23 cellular contexts compared by ENCODE assay signal in the genomic region with DNA sequence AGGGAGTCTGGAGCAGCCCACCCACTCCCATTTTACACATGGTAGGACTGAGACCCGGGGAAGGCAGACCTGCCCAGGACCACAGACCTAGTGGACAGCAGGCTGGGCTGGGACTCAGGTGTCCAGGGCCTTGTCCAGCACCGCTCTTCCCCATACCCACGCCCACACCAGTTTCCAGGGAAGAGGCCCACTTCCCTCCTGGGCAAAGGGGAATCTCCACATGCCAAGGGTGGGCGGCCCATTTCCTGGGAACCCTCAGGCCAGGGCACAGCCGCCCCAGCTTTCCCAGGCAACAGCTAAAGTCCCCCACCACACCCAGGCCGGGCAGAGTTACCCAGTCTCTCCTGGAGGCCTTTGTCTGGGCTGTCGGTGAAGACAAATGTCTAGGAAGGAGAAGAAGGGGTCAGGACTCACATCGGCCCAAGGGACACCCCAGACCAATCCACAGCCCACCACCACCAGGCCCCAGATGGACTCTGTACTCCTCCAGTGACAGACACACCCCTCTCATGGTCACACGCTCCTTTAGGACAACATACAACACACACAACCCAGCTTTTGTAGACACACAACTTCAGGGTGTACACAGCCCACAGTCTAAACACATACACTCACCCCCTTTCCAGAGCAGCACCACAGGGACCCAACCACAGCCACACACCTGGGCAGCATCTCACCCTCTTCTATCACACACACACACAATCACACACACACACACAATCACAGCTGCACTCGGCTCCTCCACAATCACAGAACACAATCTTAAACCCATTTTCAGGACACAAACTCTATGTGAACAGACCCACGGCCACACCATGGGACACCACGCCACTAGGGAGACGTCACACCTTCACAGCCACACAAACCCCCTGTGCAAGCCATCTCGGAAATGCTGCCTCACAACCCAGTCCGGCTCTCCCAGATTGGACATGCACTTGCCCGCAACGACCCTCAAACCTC. TPM values are rescaled to one million over a fixed set of nuclear protein-coding genes. Genes with fewer than 3 reads are reported as not detected.
DNase-seq lines count a peak whose midpoint lies in the region; ATAC-seq, FAIRE-seq and TF ChIP-seq lines count a peak whose summit lies in the region.
"Had no signal": no experiment of that assay in that cellular context is flagged by ENCODE, and none has a peak within 500 bp of the region (broad histone marks: within the 10 kb centered on the region; RNA-seq: fewer than 3 reads in every experiment).

No MANE protein-coding gene starts in this region.

- CTCF ChIA-PET in T-cell (lab: Charles Lee): no interaction called here

- no peak for TF ChIP-seq POLR2A in spleen (IDR thresholded peaks at IDR 0.05)

- 82 to 90% (median 88%) methylated on average over 15 to 17 of the region's 17 CpGs for WGBS in spleen, 5 donors

- no peak overlapping the region for H3K4me3 Mint-ChIP-seq in activated T-cell treated with anti-CD3 and anti-CD28 coated beads, Interleukin-2, amount 50 U/mL, for 72 hours
- H3K4me3 Mint-ChIP-seq in activated T-cell treated with anti-CD3 and anti-CD28 coated beads, Interleukin-2, amount 50 U/mL, for 4 hours: no peak overlapping the region
- H3K4me3 Mint-ChIP-seq in T-cell: peak overlapping the region in 1 of 3 donors; percentile 6
- H3K4me3 Mint-ChIP-seq: CD14-positive monocyte had no signal

- peaks cover 8 to 50% (median 36%) of the 10 kb centered on the region in 6 donors for H3K4me1 ChIP-seq in spleen
- H3K4me1 ChIP-seq: breast epithelium had no signal

- ATAC-seq in activated T-cell treated with anti-CD3 and anti-CD28 coated beads, Interleukin-2, amount 50 U/mL, for 72 hours (replicated peaks in 1 of 2): no peak
- ATAC-seq in activated T-cell treated with anti-CD3 and anti-CD28 coated beads, Interleukin-2, amount 50 U/mL, for 4 hours: no peak
- ATAC-seq in T-cell (replicated peaks in 1 of 4): no peak
- ATAC-seq: gastrocnemius medialis, left cardiac atrium had no signal

- peak overlapping the region; percentile 20 for H3K27ac Mint-ChIP-seq in activated T-cell treated with anti-CD3 and anti-CD28 coated beads, Interleukin-2, amount 50 U/mL, for 72 hours
- H3K27ac Mint-ChIP-seq in T-cell: peak overlapping the region; percentile 37 to 98

- H3K36me3 ChIP-seq in bronchial epithelial cell (ENCODE audit: control insufficient read depth, insufficient read depth, low read length) (no peaks in the 10 kb centered on the region), spleen (peaks cover 0 to 72% (median 47%) of the 10 kb centered on the region in 6 donors)
- H3K36me3 ChIP-seq: breast epithelium, gastrocnemius medialis had no signal

- H3K4me3 ChIP-seq in bronchial epithelial cell (ENCODE audit: low read depth, low read length) (no peak overlapping the region), spleen (no peak overlapping the region)
- H3K4me3 ChIP-seq: breast epithelium, gastrocnemius medialis, upper lobe of left lung had no signal

- TF ChIP-seq CTCF in bronchial epithelial cell (IDR thresholded peaks at IDR 0.05; ENCODE audit: insufficient read depth, low read length, severe bottlenecking): no peak
- no peak for TF ChIP-seq CTCF in spleen (IDR thresholded peaks at IDR 0.05 in 8 of 11, conservative IDR thresholded peaks at IDR 0.05 in 3 of 11)

- no peak overlapping the region for H3K27ac ChIP-seq in spleen
- H3K27ac ChIP-seq: breast epithelium, gastrocnemius medialis, upper lobe of left lung had no signal

- DNase-seq in activated T-cell treated with anti-CD3 and anti-CD28 coated beads, Interleukin-2, amount 50 U/mL, for 72 hours: no peak
- DNase-seq in activated T-cell treated with anti-CD3 and anti-CD28 coated beads, Interleukin-2, amount 50 U/mL, for 4 hours: no peak
- DNase-seq in T-cell: no peak
- DNase-seq in bronchial epithelial cell (ENCODE audit: low read depth): no peak
- peak; percentile 63 for DNase-seq in spleen
- DNase-seq in EL: no peak
- no peak for DNase-seq in HPDE6-E6E7 (ENCODE audit: extremely low spot score)
- DNase-seq in NCI-H2029 treated with DMSO at 0.1 percent for 48 hours (lab: John Stamatoyannopoulos, UW): no peak
- DNase-seq: DND-41; gastrocnemius medialis; GOT3; left cardiac atrium; midbrain; NCI-H1694; RPMI8226; stimulated activated CD4-positive, alpha-beta T cell treated with anti-CD3 and anti-CD28 coated beads, Interleukin-15, amount 100 ng/mL, for 24 hours; stimulated activated naive CD4-positive, alpha-beta T cell treated with Interleukin-2 at 50 U/mL for 16 hours; SW 1271; upper lobe of left lung had no signal

- peak; percentile 47 for FAIRE-seq in bronchial epithelial cell (lab: Jason Lieb, UNC)
- FAIRE-seq: GM18507 had no signal

- intact Hi-C loops in spleen (cut with DNase I; ENCODE audit: low total_unique reads): no loop called here

- H3K36me3 Mint-ChIP-seq in activated T-cell treated with anti-CD3 and anti-CD28 coated beads, Interleukin-2, amount 50 U/mL, for 72 hours (ENCODE audit: insufficient read depth in 2 of 2): peaks cover 8 to 12% of the 10 kb centered on the region in 2 donors
- peaks cover 14% of the 10 kb centered on the region for H3K36me3 Mint-ChIP-seq in activated T-cell treated with anti-CD3 and anti-CD28 coated beads, Interleukin-2, amount 50 U/mL, for 4 hours (ENCODE audit: insufficient read depth)
- H3K36me3 Mint-ChIP-seq in T-cell: peaks cover 39% of the 10 kb centered on the region

- H3K4me1 Mint-ChIP-seq in activated T-cell treated with anti-CD3 and anti-CD28 coated beads, Interleukin-2, amount 50 U/mL, for 72 hours (ENCODE audit: low read depth): peaks cover 30% of the 10 kb centered on the region
- H3K4me1 Mint-ChIP-seq in activated T-cell treated with anti-CD3 and anti-CD28 coated beads, Interleukin-2, amount 50 U/mL, for 4 hours (ENCODE audit: low read depth): peaks cover 30% of the 10 kb centered on the region
- peaks cover 35 to 46% (median 37%) of the 10 kb centered on the region in 3 donors for H3K4me1 Mint-ChIP-seq in T-cell

- POLR2A ChIA-PET in T-cell (lab: Charles Lee): no interaction called here

- H3K27me3 ChIP-seq in bronchial epithelial cell (ENCODE audit: control insufficient read depth, insufficient read depth, low read length) (no peaks in the 10 kb centered on the region), spleen (replicated peaks in 1 of 7) (no peaks in the 10 kb centered on the region)
- H3K27me3 ChIP-seq: breast epithelium, upper lobe of left lung had no signal

- no peaks in the 10 kb centered on the region for H3K9me3 Mint-ChIP-seq in activated T-cell treated with anti-CD3 and anti-CD28 coated beads, Interleukin-2, amount 50 U/mL, for 72 hours
- H3K9me3 Mint-ChIP-seq in activated T-cell treated with anti-CD3 and anti-CD28 coated beads, Interleukin-2, amount 50 U/mL, for 4 hours: no peaks in the 10 kb centered on the region
- no peaks in the 10 kb centered on the region for H3K9me3 Mint-ChIP-seq in T-cell
- H3K9me3 Mint-ChIP-seq: CD14-positive monocyte had no signal

- no peaks in the 10 kb centered on the region for H3K9me3 ChIP-seq in spleen
- H3K9me3 ChIP-seq: breast epithelium, gastrocnemius medialis, upper lobe of left lung had no signal

- no peaks in the 10 kb centered on the region for H3K27me3 Mint-ChIP-seq in activated T-cell treated with anti-CD3 and anti-CD28 coated beads, Interleukin-2, amount 50 U/mL, for 72 hours (ENCODE audit: low read depth)
- H3K27me3 Mint-ChIP-seq in activated T-cell treated with anti-CD3 and anti-CD28 coated beads, Interleukin-2, amount 50 U/mL, for 4 hours (ENCODE audit: low read depth): no peaks in the 10 kb centered on the region
- H3K27me3 Mint-ChIP-seq in T-cell: no peaks in the 10 kb centered on the region

RNA-seq across cellular contexts. Expression of gene MFNG, which starts 5.5 kb away (rescaled TPM):
- 100 to 1,000 TPM in 1 of 2 donors, 10 to 100 TPM in 1; 94.0 to 116 TPM for total RNA-seq in activated T-cell treated with anti-CD3 and anti-CD28 coated beads, Interleukin-2, amount 50 U/mL, for 72 hours
- total RNA-seq in activated T-cell treated with anti-CD3 and anti-CD28 coated beads, Interleukin-2, amount 50 U/mL, for 4 hours: 100 to 1,000 TPM; 157 to 188 (median 184) TPM
- total RNA-seq in T-cell (100 to 1,000 TPM; 153 to 296 (median 268) TPM), bronchial epithelial cell (0.26 and 1.3 TPM in 2 replicates), spleen (100 to 1,000 TPM in 4 of 7 donors, 10 to 100 TPM in 3; 93.5 to 138 (median 101) TPM)
- 10 to 100 TPM; 38.7 to 65.8 (median 51.1) TPM for polyA plus RNA-seq in spleen
- total RNA-seq: epithelial cell of proximal tubule had no signal

RNA-seq across cellular contexts. Expression of gene CARD10, which starts 38.5 kb away (rescaled TPM):
- under 1 TPM in 1 of 2 donors, not detected in 1; 0.25 TPM for total RNA-seq in activated T-cell treated with anti-CD3 and anti-CD28 coated beads, Interleukin-2, amount 50 U/mL, for 72 hours
- under 1 TPM in 2 of 3 donors, not detected in 1; 0.26 to 0.35 TPM for total RNA-seq in activated T-cell treated with anti-CD3 and anti-CD28 coated beads, Interleukin-2, amount 50 U/mL, for 4 hours
- total RNA-seq in T-cell (under 1 TPM in 4 of 5 donors, not detected in 1; 0.44 to 0.79 (median 0.52) TPM), bronchial epithelial cell (8.1 and 14.2 TPM in 2 replicates), spleen (10 to 100 TPM in 4 of 7 donors, 1 to 10 TPM in 3; 6.9 to 12.5 (median 11.3) TPM)
- 1 to 10 TPM; 2.5 to 9.1 (median 5.7) TPM for polyA plus RNA-seq in spleen
- polyA plus RNA-seq: CD14-positive monocyte had no signal

RNA-seq across cellular contexts. Expression of gene ELFN2, which starts 53.4 kb away (rescaled TPM):
- under 1 TPM; 0.58 to 0.62 TPM for total RNA-seq in activated T-cell treated with anti-CD3 and anti-CD28 coated beads, Interleukin-2, amount 50 U/mL, for 72 hours
- total RNA-seq in activated T-cell treated with anti-CD3 and anti-CD28 coated beads, Interleukin-2, amount 50 U/mL, for 4 hours: under 1 TPM; 0.03 to 0.33 (median 0.05) TPM
- total RNA-seq in T-cell: under 1 TPM; 0.09 to 0.88 (median 0.70) TPM
- 0.26 and 0.51 TPM in 2 replicates for total RNA-seq in bronchial epithelial cell
- total RNA-seq in spleen: under 1 TPM in 6 of 7 donors, not detected in 1; 0.05 to 0.19 (median 0.10) TPM
- under 1 TPM; 0.02 to 0.10 (median 0.02) TPM for polyA plus RNA-seq in spleen
- total RNA-seq: breast epithelium had no signal
- polyA plus RNA-seq: CD14-positive monocyte had no signal

Comparison
In these comparisons a context has a peak if more than half of its experiments do, and no peak if none do; other contexts are left out.
1. RNA of gene MFNG, which starts 5.5 kb away (total RNA-seq): 153 to 296 TPM in T-cell, 157 to 188 TPM in activated T-cell treated with anti-CD3 and anti-CD28 coated beads, Interleukin-2, amount 50 U/mL, for 4 hours, 94.0 to 116 TPM in activated T-cell treated with anti-CD3 and anti-CD28 coated beads, Interleukin-2, amount 50 U/mL, for 72 hours and 93.5 to 138 TPM in spleen; 0.26 to 1.3 TPM in bronchial epithelial cell; every median in the first group is over 10 times any median in the second.